Comparison of ENCODE assay signal across 10 cellular contexts in the genomic region with DNA sequence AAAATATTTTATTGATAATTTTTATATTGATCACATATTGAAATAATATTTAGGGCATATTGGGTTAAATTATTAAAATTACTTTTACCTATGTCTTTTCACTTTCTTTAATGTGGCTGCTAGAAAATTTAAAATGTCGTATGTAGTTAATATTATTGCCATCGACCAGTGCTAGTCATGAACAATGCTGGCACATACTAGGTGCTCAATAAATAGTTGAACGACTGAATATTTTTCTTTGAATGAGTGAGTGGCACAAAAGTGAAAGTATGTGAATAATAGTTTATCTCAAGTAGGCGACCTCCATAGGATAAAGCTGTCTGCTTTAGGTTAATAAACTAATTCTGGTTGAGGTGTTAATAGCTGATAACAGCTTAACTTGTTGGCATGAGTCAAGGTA.
DNase-seq lines count a peak whose midpoint lies in the region; ATAC-seq, FAIRE-seq and TF ChIP-seq lines count a peak whose summit lies in the region.
"Had no signal": no experiment of that assay in that cellular context is flagged by ENCODE, and none has a peak within 500 bp of the region (broad histone marks: within the 10 kb centered on the region; RNA-seq: fewer than 3 reads in every experiment).

No MANE protein-coding gene starts in this region.

- H3K4me3 ChIP-seq in HepG2 (replicated peaks in 1 of 3; ENCODE audit: insufficient read depth in 1 of 3, low read depth in 2 of 3, low read length in 3 of 3) (peak overlapping the region in 2 of 3 experiments; percentile 58 to 75; a peak in 4 of 6 replicates), right lobe of liver (peak overlapping the region in 1 of 3 donors; percentile 54), keratinocyte (ENCODE audit: control insufficient read depth in 2 of 3, extremely low read depth in 1 of 3, insufficient read depth in 2 of 3, low read depth in 1 of 3, low read length in 3 of 3) (peak overlapping the region in 1 of 3 experiments; percentile 58), upper lobe of right lung (peak overlapping the region; percentile 54)

- CTCF ChIA-PET in HepG2 (lab: Yijun Ruan, JAX; ENCODE audit: low intra/inter-chr PET ratio, low total read pairs) = no interaction called here

- in situ Hi-C loops in HepG2 (cut with HindIII; ENCODE audit: extremely low pct_ligation_motif_present, low pct_unique_long_range_greater_than_20kb) = no loop called here

- H3K4me2 ChIP-seq in HepG2 (ENCODE audit: low read depth, low read length) (peak overlapping the region; percentile 97), keratinocyte (ENCODE audit: control insufficient read depth, extremely low read depth, insufficient read depth, low read depth, low read length) (peak overlapping the region; percentile 87)

- H3K4me3 Mint-ChIP-seq in activated T-helper 17 cell treated with anti-CD3 and anti-CD28 coated beads, Interleukin-2, amount 50 U/mL, for 72 hours = peak overlapping the region; percentile 84

- no peaks in the 10 kb centered on the region for H4K20me1 ChIP-seq in HepG2 (ENCODE audit: insufficient read depth, low read length)
- no peaks in the 10 kb centered on the region for H4K20me1 ChIP-seq in keratinocyte (ENCODE audit: control insufficient read depth, extremely low read depth, insufficient read depth, low read length)

- H3K9me3 Mint-ChIP-seq in activated T-helper 17 cell treated with anti-CD3 and anti-CD28 coated beads, Interleukin-2, amount 50 U/mL, for 72 hours = no peaks in the 10 kb centered on the region

- intact Hi-C loops in HepG2 (cut with micrococcal nuclease; ENCODE audit: unreplicated experiment) (loop anchor here (10.0 kb wide), 2 partner anchors 149 to 361 kb away; partner anchors contain the start of genes FGGY and JUN), right lobe of liver (cut with DNase I) (no loop called here), upper lobe of right lung (cut with DNase I) (loop anchor here (10.0 kb wide), 1 partner anchor 361 kb away; the partner anchor contains the start of gene JUN)

- dilution Hi-C loops in keratinocyte (cut with MboI; ENCODE audit: extremely low pct_ligation_motif_present, low sequenced_read_pairs) = no loop called here

- DNase-seq in HepG2 (ENCODE audit: low spot score) = no peak
- DNase-seq in right lobe of liver = no peak
- DNase-seq in keratinocyte (ENCODE audit: low read depth, low spot score) = no peak
- no peak for DNase-seq in upper lobe of right lung
- no peak for DNase-seq in epidermal melanocyte (ENCODE audit: insufficient read length, low spot score)
- DNase-seq: NCI-H446 treated with DMSO at 0.1 percent for 48 hours had no signal

- H2AFZ ChIP-seq in HepG2 (ENCODE audit: low read length) = no peak overlapping the region
- no peak overlapping the region for H2AFZ ChIP-seq in keratinocyte (ENCODE audit: control insufficient read depth, low read length)

- H3K9ac ChIP-seq in HepG2 (ENCODE audit: insufficient read depth, low read depth, low read length) (no peak overlapping the region), keratinocyte (ENCODE audit: control insufficient read depth, extremely low read depth, insufficient read depth, low read length) (no peak overlapping the region)

- H3K79me2 ChIP-seq in HepG2 (ENCODE audit: insufficient read depth, low read length) (no peaks in the 10 kb centered on the region), keratinocyte (ENCODE audit: control insufficient read depth, insufficient read depth, low read length) (no peaks in the 10 kb centered on the region)

- FAIRE-seq in HepG2 (lab: Jason Lieb, UNC) (no peak), keratinocyte (lab: Jason Lieb, UNC) (no peak)

- 84% methylated on average over 4 of the region's 4 CpGs for WGBS in HepG2 (ENCODE audit: low lambda C conversion rate)
- 79% methylated on average over 4 of the region's 4 CpGs for WGBS in right lobe of liver (ENCODE audit: insufficient coverage, low coverage, low lambda C conversion rate, missing lambda C conversion rate)

- peaks cover 1 to 20% of the 10 kb centered on the region in 2 experiments; a peak in 3 of 5 replicates for H3K27me3 ChIP-seq in HepG2 (ENCODE audit: control insufficient read depth in 1 of 2, insufficient read depth in 2 of 2, low read length in 2 of 2)
- no peaks in the 10 kb centered on the region for H3K27me3 ChIP-seq in right lobe of liver
- H3K27me3 ChIP-seq in keratinocyte (ENCODE audit: control insufficient read depth, extremely low read depth, insufficient read depth, low read length) = no peaks in the 10 kb centered on the region
- no peaks in the 10 kb centered on the region for H3K27me3 ChIP-seq in upper lobe of right lung
- H3K27me3 ChIP-seq: transverse colon had no signal

- TF ChIP-seq EP300 in HepG2 (IDR thresholded peaks at IDR 0.05; ENCODE audit: low read depth in 2 of 2, low read length in 2 of 2) (no peak), HepG2 (CRISPR knock-in tag; IDR thresholded peaks at IDR 0.05; ENCODE audit: borderline replicate concordance) (no peak)

- BruUV-seq in HepG2 (replicated peaks; lab: Mats Ljungman, UMichigan) = no TSS peak

- H3K9me1 ChIP-seq in keratinocyte (ENCODE audit: control insufficient read depth, extremely low read depth, insufficient read depth, low read length) = no peaks in the 10 kb centered on the region

- H3K27ac ChIP-seq in HepG2 (ENCODE audit: extremely low read length, insufficient read depth, low read length) (no peak overlapping the region), right lobe of liver (no peak overlapping the region), keratinocyte (ENCODE audit: control insufficient read depth, insufficient read depth, low read length) (no peak overlapping the region), upper lobe of right lung (no peak overlapping the region)

- TF ChIP-seq POLR2A in HepG2 (IDR thresholded peaks at IDR 0.05; ENCODE audit: insufficient read depth in 1 of 2, low read depth in 2 of 2, low read length in 2 of 2) (no peak), right lobe of liver (IDR thresholded peaks at IDR 0.05) (no peak)

- H3K27me3 Mint-ChIP-seq in activated T-helper 17 cell treated with anti-CD3 and anti-CD28 coated beads, Interleukin-2, amount 50 U/mL, for 72 hours = no peaks in the 10 kb centered on the region

- peaks cover 15% of the 10 kb centered on the region for H3K4me1 Mint-ChIP-seq in activated T-helper 17 cell treated with anti-CD3 and anti-CD28 coated beads, Interleukin-2, amount 50 U/mL, for 72 hours

- peak overlapping the region; percentile 90 for H3K27ac Mint-ChIP-seq in activated T-helper 17 cell treated with anti-CD3 and anti-CD28 coated beads, Interleukin-2, amount 50 U/mL, for 72 hours

- ATAC-seq in HepG2 (no peak), right lobe of liver (no peak), upper lobe of right lung (no peak), HG02852 (IDR thresholded peaks at IDR 0.05; ENCODE audit: unreplicated experiment) (no peak), HG03457 (IDR thresholded peaks at IDR 0.05; ENCODE audit: unreplicated experiment) (no peak)
- ATAC-seq in activated T-helper 17 cell treated with anti-CD3 and anti-CD28 coated beads, Interleukin-2, amount 50 U/mL, for 72 hours (replicated peaks) = no peak

- peaks cover 36% of the 10 kb centered on the region for H3K4me1 ChIP-seq in HepG2 (ENCODE audit: insufficient read depth, low read length)
- H3K4me1 ChIP-seq in right lobe of liver = peaks cover 0 to 7% (median 0%) of the 10 kb centered on the region in 4 donors
- peaks cover 47% of the 10 kb centered on the region for H3K4me1 ChIP-seq in keratinocyte (ENCODE audit: control insufficient read depth, extremely low read depth, insufficient read depth, low read length)
- H3K4me1 ChIP-seq in upper lobe of right lung = peaks cover 40% of the 10 kb centered on the region

- H3K36me3 ChIP-seq in HepG2 (replicated peaks in 1 of 2; ENCODE audit: control insufficient read depth in 1 of 2, insufficient read depth in 2 of 2, low read length in 2 of 2) (no peaks in the 10 kb centered on the region), right lobe of liver (no peaks in the 10 kb centered on the region), keratinocyte (ENCODE audit: control insufficient read depth in 2 of 2, extremely low read depth in 1 of 2, insufficient read depth in 2 of 2, low read length in 2 of 2) (no peaks in the 10 kb centered on the region), upper lobe of right lung (no peaks in the 10 kb centered on the region)
- H3K36me3 ChIP-seq: transverse colon had no signal

- no peak for TF ChIP-seq RAD21 in HepG2 (CRISPR knock-in tag; IDR thresholded peaks at IDR 0.05)

- TF ChIP-seq CTCF in HepG2 (CRISPR knock-in tag; IDR thresholded peaks at IDR 0.05) (no peak), right lobe of liver (IDR thresholded peaks at IDR 0.05) (no peak), keratinocyte (optimal IDR thresholded peaks at IDR 0.05 in 1 of 3, IDR thresholded peaks at IDR 0.05 in 1 of 3, conservative IDR thresholded peaks at IDR 0.05 in 1 of 3; ENCODE audit: extremely low read depth in 1 of 3, insufficient read depth in 2 of 3, low read length in 3 of 3) (no peak), upper lobe of right lung (IDR thresholded peaks at IDR 0.05) (no peak)

- no peaks in the 10 kb centered on the region for H3K36me3 Mint-ChIP-seq in activated T-helper 17 cell treated with anti-CD3 and anti-CD28 coated beads, Interleukin-2, amount 50 U/mL, for 72 hours (ENCODE audit: low read depth)

- POLR2A ChIA-PET in HepG2 (lab: Yijun Ruan, JAX) = interaction anchor here (0.7 kb wide), 1 partner anchor 51 kb away, joined by 3 read pairs; no protein-coding TSS in a partner anchor

- no peaks in the 10 kb centered on the region for H3K9me3 ChIP-seq in HepG2 (ENCODE audit: low read length)
- H3K9me3 ChIP-seq in right lobe of liver = no peaks in the 10 kb centered on the region
- H3K9me3 ChIP-seq in keratinocyte (ENCODE audit: control insufficient read depth, low read depth, low read length) = no peaks in the 10 kb centered on the region
- no peaks in the 10 kb centered on the region for H3K9me3 ChIP-seq in upper lobe of right lung
- H3K9me3 ChIP-seq: transverse colon had no signal

TF ChIP-seq in HepG2, 621 proteins besides CTCF, POLR2A, EP300 and RAD21:
- peak; percentile 83 for TF ChIP-seq ZNF3 (CRISPR knock-in tag; IDR thresholded peaks at IDR 0.05)
- TF ChIP-seq ZNF12 (CRISPR knock-in tag; IDR thresholded peaks at IDR 0.05) = no peak

Comparison
In these comparisons a context has a peak if more than half of its experiments do, and no peak if none do; other contexts are left out.
1. intact Hi-C loops: an anchor here in HepG2 (10.0 kb wide) and upper lobe of right lung (10.0 kb wide); none called in right lobe of liver.